8 cellular contexts compared by ENCODE assay signal in the genomic region with DNA sequence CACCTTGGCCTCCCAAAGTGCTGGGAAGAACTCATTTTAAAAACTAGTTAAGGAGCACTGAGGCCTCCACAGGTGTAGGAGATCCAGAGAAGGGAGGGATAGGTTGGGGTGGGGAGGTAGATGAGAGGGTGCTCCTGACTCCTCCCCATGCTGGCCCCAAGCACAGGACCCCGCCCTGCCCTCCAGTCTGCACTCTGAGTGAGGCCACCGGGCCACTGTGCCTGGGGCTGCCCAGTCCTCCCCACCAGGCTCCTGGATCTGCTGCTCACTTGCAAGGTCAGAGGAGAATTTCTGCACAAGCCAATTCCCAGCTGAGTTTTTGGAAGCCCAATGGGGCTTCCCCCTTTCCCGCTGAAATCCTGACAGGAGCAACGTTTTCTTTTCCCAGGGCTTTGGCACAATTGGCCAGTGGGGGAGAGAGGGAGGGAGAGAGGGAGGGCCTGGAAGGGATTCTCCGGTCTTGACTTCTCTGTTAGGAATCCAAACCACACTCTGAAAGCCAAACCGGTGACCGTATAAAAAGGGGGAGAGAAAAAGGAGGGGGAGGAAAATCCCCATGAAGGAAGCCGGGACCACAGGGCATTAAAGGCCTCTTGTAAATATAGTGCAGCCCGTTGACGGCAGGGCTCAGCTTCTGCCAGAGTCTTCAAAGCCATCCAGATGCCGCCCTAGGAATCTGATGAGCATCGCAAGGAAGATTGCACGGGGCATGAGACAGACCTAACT.
DNase-seq lines count a peak whose midpoint lies in the region; TF ChIP-seq lines count a peak whose summit lies in the region.

No MANE protein-coding gene starts in this region.

- H4K20me1 ChIP-seq in smooth muscle cell (ENCODE audit: low read depth), result no peaks in the 10 kb centered on the region

- no peaks in the 10 kb centered on the region for H3K9me3 Mint-ChIP-seq in HFFc6
- H3K9me3 Mint-ChIP-seq in activated T-helper 2 cell treated with anti-CD3 and anti-CD28 coated beads, Interferon-gamma antibody, Interleukin-2, Interleukin-4, amounts not matched to agents 10 μg/mL and 5 μg/mL and 100 μg/mL, durations not matched to agents 14 hours and 24 hours and 36 hours, result no peaks in the 10 kb centered on the region
- no peaks in the 10 kb centered on the region for H3K9me3 Mint-ChIP-seq in Calu3 (ENCODE audit: low read depth, unreplicated experiment)

- 6% methylated on average over 13 of the region's 13 CpGs for WGBS in smooth muscle cell (ENCODE audit: low lambda C conversion rate)

- H3K4me3 Mint-ChIP-seq in HFFc6 (peak overlapping the region; percentile 77), Calu3 (ENCODE audit: low read depth, unreplicated experiment) (no peak overlapping the region)
- H3K4me3 Mint-ChIP-seq in activated T-helper 2 cell treated with anti-CD3 and anti-CD28 coated beads, Interferon-gamma antibody, Interleukin-2, Interleukin-4, amounts not matched to agents 10 μg/mL and 5 μg/mL and 100 μg/mL, durations not matched to agents 14 hours and 24 hours and 36 hours (ENCODE audit: low read depth), result no peak overlapping the region

- peak overlapping the region; percentile 77 for H3K4me2 ChIP-seq in smooth muscle cell

- H3K27me3 ChIP-seq in smooth muscle cell (ENCODE audit: low read depth), result no peaks in the 10 kb centered on the region

- H3K36me3 Mint-ChIP-seq in HFFc6 (ENCODE audit: low read depth), result peaks cover 9% of the 10 kb centered on the region
- no peaks in the 10 kb centered on the region for H3K36me3 Mint-ChIP-seq in activated T-helper 2 cell treated with anti-CD3 and anti-CD28 coated beads, Interferon-gamma antibody, Interleukin-2, Interleukin-4, amounts not matched to agents 10 μg/mL and 5 μg/mL and 100 μg/mL, durations not matched to agents 14 hours and 24 hours and 36 hours (ENCODE audit: low read depth)
- no peaks in the 10 kb centered on the region for H3K36me3 Mint-ChIP-seq in Calu3 (ENCODE audit: insufficient read depth, unreplicated experiment)

- TF ChIP-seq CTCF in HFFc6 (IDR thresholded peaks at IDR 0.05) (no peak), smooth muscle cell (IDR thresholded peaks at IDR 0.05; ENCODE audit: borderline replicate concordance, insufficient read depth, poor library complexity, severe bottlenecking) (no peak), Calu3 (IDR thresholded peaks at IDR 0.05; ENCODE audit: unreplicated experiment) (no peak)

- CTCF ChIA-PET in Calu3 (lab: Charles Lee), result no interaction called here

- H3K4me3 ChIP-seq in smooth muscle cell, result no peak overlapping the region

- peak overlapping the region; percentile 77 for H3K9ac ChIP-seq in smooth muscle cell (ENCODE audit: low read depth)

- no peaks in the 10 kb centered on the region for H3K36me3 ChIP-seq in smooth muscle cell (ENCODE audit: low read depth)

- H3F3A ChIP-seq in smooth muscle cell (ENCODE audit: low read depth), result peaks cover 34% of the 10 kb centered on the region

- intact Hi-C loops in activated T-helper 2 cell treated with anti-CD3 and anti-CD28 coated beads, Interferon-gamma antibody, Interleukin-2, Interleukin-4, amounts not matched to agents 10 μg/mL and 5 μg/mL and 100 μg/mL, durations not matched to agents 14 hours and 24 hours and 36 hours (cut with micrococcal nuclease), result no loop called here
- intact Hi-C loops in Calu3 (cut with micrococcal nuclease; ENCODE audit: unreplicated experiment), result no loop called here

- H3K9me3 ChIP-seq in smooth muscle cell (replicated peaks; ENCODE audit: low read depth), result no peaks in the 10 kb centered on the region

- no TSS peak for BruUV-seq in Calu3 (replicated peaks; lab: Mats Ljungman, UMichigan)

- peak overlapping the region; percentile 94 for H3K27ac Mint-ChIP-seq in HFFc6
- no peak overlapping the region for H3K27ac Mint-ChIP-seq in activated T-helper 2 cell treated with anti-CD3 and anti-CD28 coated beads, Interferon-gamma antibody, Interleukin-2, Interleukin-4, amounts not matched to agents 10 μg/mL and 5 μg/mL and 100 μg/mL, durations not matched to agents 14 hours and 24 hours and 36 hours
- H3K27ac Mint-ChIP-seq in Calu3 (ENCODE audit: unreplicated experiment), result no peak overlapping the region

- DNase-seq in HFFc6, result peak; percentile 96
- DNase-seq in brain pericyte (ENCODE audit: low read depth, low spot score), result peak; percentile 37
- DNase-seq in islet precursor cell, result peak; percentile 96
- DNase-seq in smooth muscle cell (lab: John Stamatoyannopoulos, UW; ENCODE audit: unreplicated experiment), result peak; percentile 82
- no peak for DNase-seq in NCI-H1105 treated with DMSO at 0.1 percent for 48 hours (lab: John Stamatoyannopoulos, UW)
- no peak for DNase-seq in NCI-H2196 treated with DMSO at 0.1 percent for 48 hours (lab: John Stamatoyannopoulos, UW; ENCODE audit: unreplicated experiment)
- no peak for DNase-seq in activated T-helper 2 cell treated with anti-CD3 and anti-CD28 coated beads, Interferon-gamma antibody, Interleukin-2, Interleukin-4, amounts not matched to agents 10 μg/mL and 5 μg/mL and 100 μg/mL, durations not matched to agents 14 hours and 24 hours and 36 hours (ENCODE audit: low spot score)
- DNase-seq in Calu3, result no peak

- H3K27ac ChIP-seq in smooth muscle cell (ENCODE audit: low read depth), result peak overlapping the region; percentile 96

- H3K27me3 Mint-ChIP-seq in HFFc6 (ENCODE audit: insufficient read depth) (peaks cover 3% of the 10 kb centered on the region), Calu3 (ENCODE audit: unreplicated experiment) (peaks cover 27% of the 10 kb centered on the region)
- H3K27me3 Mint-ChIP-seq in activated T-helper 2 cell treated with anti-CD3 and anti-CD28 coated beads, Interferon-gamma antibody, Interleukin-2, Interleukin-4, amounts not matched to agents 10 μg/mL and 5 μg/mL and 100 μg/mL, durations not matched to agents 14 hours and 24 hours and 36 hours (ENCODE audit: low read depth), result no peaks in the 10 kb centered on the region

- H3K4me1 ChIP-seq in smooth muscle cell (ENCODE audit: low read depth), result peaks cover 13% of the 10 kb centered on the region

- peaks cover 24% of the 10 kb centered on the region for H3K79me2 ChIP-seq in smooth muscle cell (ENCODE audit: low read depth)

- H3K4me1 Mint-ChIP-seq in HFFc6 (ENCODE audit: low read depth) (peaks cover 68% of the 10 kb centered on the region), Calu3 (ENCODE audit: low read depth, unreplicated experiment) (no peaks in the 10 kb centered on the region)
- H3K4me1 Mint-ChIP-seq in activated T-helper 2 cell treated with anti-CD3 and anti-CD28 coated beads, Interferon-gamma antibody, Interleukin-2, Interleukin-4, amounts not matched to agents 10 μg/mL and 5 μg/mL and 100 μg/mL, durations not matched to agents 14 hours and 24 hours and 36 hours (ENCODE audit: low read depth), result peaks cover 8% of the 10 kb centered on the region

- H2AFZ ChIP-seq in smooth muscle cell (ENCODE audit: low read depth), result no peak overlapping the region

Comparison
In these comparisons a context has a peak if more than half of its experiments do, and no peak if none do; other contexts are left out.
1. DNase-seq: peak in HFFc6 (single experiment), brain pericyte (single experiment), islet precursor cell (single experiment) and smooth muscle cell (single experiment); none in NCI-H1105 treated with DMSO at 0.1 percent for 48 hours (single experiment), NCI-H2196 treated with DMSO at 0.1 percent for 48 hours (single experiment), activated T-helper 2 cell treated with anti-CD3 and anti-CD28 coated beads, Interferon-gamma antibody, Interleukin-2, Interleukin-4, amounts not matched to agents 10 μg/mL and 5 μg/mL and 100 μg/mL, durations not matched to agents 14 hours and 24 hours and 36 hours (single experiment) and Calu3 (single experiment).